ENCODE assay signal across 1 cellular context in the genomic region with DNA sequence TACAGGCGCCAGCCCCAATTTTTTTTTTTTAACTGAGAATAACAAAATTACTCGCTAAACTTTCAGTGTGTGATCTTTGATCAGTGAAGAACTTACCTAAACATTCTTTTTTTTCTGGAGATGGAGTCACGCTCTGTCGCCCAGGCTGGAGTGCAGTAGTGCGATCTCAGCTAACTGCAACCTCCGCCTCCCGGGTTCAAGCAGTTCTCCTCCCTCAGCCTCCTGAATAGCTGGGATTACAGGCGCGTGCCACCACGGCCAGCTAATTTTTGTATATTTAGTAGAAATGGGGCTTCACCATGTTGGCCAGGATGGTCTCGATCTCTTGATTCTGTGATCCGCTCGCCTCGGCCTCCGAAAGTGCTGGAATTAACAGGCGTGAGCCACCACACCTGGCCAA.
TF ChIP-seq lines count a peak whose summit lies in the region.

No MANE protein-coding gene starts in this region.

TF ChIP-seq in GM12878, 131 proteins besides CTCF, POLR2A, EP300 and RAD21:
- TF ChIP-seq PAX5 (IDR thresholded peaks at IDR 0.05; ENCODE audit: borderline replicate concordance, low read depth, low read length), result peak; percentile 59; the same call in 1 of the 2 replicates
